In the genomic region with DNA sequence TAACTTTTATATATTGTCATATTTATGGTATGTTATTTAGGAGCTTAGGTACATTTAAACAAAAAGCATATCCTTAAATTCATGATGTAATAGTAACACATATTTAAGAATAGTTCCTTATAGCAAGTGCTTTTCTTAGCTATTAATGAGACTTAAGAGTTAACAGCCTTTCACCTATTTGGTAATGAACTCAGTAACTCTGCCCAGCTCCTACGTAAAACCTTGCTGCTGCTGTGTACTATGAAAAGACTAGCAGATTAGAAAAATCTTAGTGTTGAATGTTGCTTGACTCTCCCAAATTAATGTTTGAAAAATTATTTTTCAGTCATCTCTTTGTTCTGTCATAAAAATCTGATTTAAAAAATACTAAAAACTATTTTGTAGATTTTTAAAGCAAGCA, we compare ENCODE assay signal across 10 cellular contexts.
"Had no signal": no experiment of that assay in that cellular context is flagged by ENCODE, and none has a peak within 500 bp of the region (broad histone marks: within the 10 kb centered on the region; RNA-seq: fewer than 3 reads in every experiment).

No MANE protein-coding gene starts in this region.

- H3K27ac ChIP-seq: tibial artery, vagina, VCaP had no signal

- H3K4me1 ChIP-seq: vagina had no signal

- H3K27me3 ChIP-seq: tibial artery, vagina had no signal

- H3K9me3 ChIP-seq: tibial artery, vagina had no signal

- H3K4me3 ChIP-seq: tibial artery, vagina had no signal

- DNase-seq: activated CD4-positive, alpha-beta T cell treated with anti-CD3 and anti-CD28 coated beads for 36 hours; activated CD8-positive, alpha-beta memory T cell treated with anti-CD3 and anti-CD28 coated beads, Interleukin-2, amount 50 U/mL, for 48 hours; activated CD8-positive, alpha-beta T cell treated with anti-CD3 and anti-CD28 coated beads for 36 hours; activated naive CD4-positive, alpha-beta T cell; central memory CD4-positive, alpha-beta T cell; endodermal cell; foreskin fibroblast; tibial artery had no signal

- ATAC-seq: activated CD4-positive, alpha-beta T cell treated with anti-CD3 and anti-CD28 coated beads for 36 hours; activated CD8-positive, alpha-beta T cell treated with anti-CD3 and anti-CD28 coated beads for 36 hours had no signal
